8 cellular contexts compared by ENCODE assay signal in genomic region chr12:53451661-53452158, GRCh38. TPM values are rescaled to one million over a fixed set of nuclear protein-coding genes. Genes with fewer than 3 reads are reported as not detected.
DNase-seq lines count a peak whose midpoint lies in the region; TF ChIP-seq lines count a peak whose summit lies in the region.

PCBP2 (plus strand) TSS chr12:53452102; CDS start chr12:53454801, 2,699 bp downstream.

- TF ChIP-seq POLR2A in testis (IDR thresholded peaks at IDR 0.05) = no peak

- intact Hi-C loops in testis (cut with DNase I; ENCODE audit: low total_unique reads) = loop anchor here (10.0 kb wide), 1 partner anchor 53 kb away; the partner anchor contains the start of genes NPFF and TARBP2

- H3K27me3 ChIP-seq in GM06990 (replicated peaks; ENCODE audit: control insufficient read depth, insufficient read depth, low read length) = no peaks in the 10 kb centered on the region
- H3K27me3 ChIP-seq in testis = no peaks in the 10 kb centered on the region

- DNase-seq in GM06990 (ENCODE audit: extremely low read depth, insufficient read length) = peak; percentile 99
- DNase-seq in HFF-Myc (ENCODE audit: extremely low read depth, low read depth) = peak; percentile 98
- DNase-seq in NAMALWA (ENCODE audit: low spot score) = peak; percentile 99
- DNase-seq in SK-N-MC (ENCODE audit: low read depth, low spot score) = peak; percentile 98
- peak; percentile 98 for DNase-seq in activated naive CD4-positive, alpha-beta T cell treated with anti-CD3 and anti-CD28 coated beads, Interleukin-2, amount 50 U/mL, for 16 hours
- peak; percentile 98 for DNase-seq in germinal center (ENCODE audit: low spot score)
- DNase-seq in occipital lobe (lab: John Stamatoyannopoulos, UW) = peak; percentile 100
- peak; percentile 99 for DNase-seq in testis

- peak within 1 kb of the TSS; percentile 100 for H3K9ac ChIP-seq in SK-N-MC (ENCODE audit: insufficient read length)

- no peaks in the 10 kb centered on the region for H3K9me3 ChIP-seq in SK-N-MC (ENCODE audit: low read depth, low read length)
- H3K9me3 ChIP-seq in testis = no peaks in the 10 kb centered on the region

- H3K36me3 ChIP-seq in GM06990 (ENCODE audit: control insufficient read depth, insufficient read depth, low read length) = peaks cover 17% of the 10 kb centered on the region
- H3K36me3 ChIP-seq in SK-N-MC (ENCODE audit: insufficient read depth, low read length) = peaks cover 41% of the 10 kb centered on the region
- no peaks in the 10 kb centered on the region for H3K36me3 ChIP-seq in testis (ENCODE audit: low read depth, missing control alignments)

- 0 to 1% methylated on average over 24 to 32 of the region's 32 CpGs for WGBS in testis, 2 donors

- H3K4me1 ChIP-seq in testis = peaks cover 19% of the 10 kb centered on the region

- peak; percentile 95 for TF ChIP-seq CTCF in GM06990 (IDR thresholded peaks at IDR 0.05; ENCODE audit: insufficient read depth, low read length, poor library complexity, severe bottlenecking)
- TF ChIP-seq CTCF in HFF-Myc (IDR thresholded peaks at IDR 0.05; ENCODE audit: low read depth, low read length, missing control alignments) = peak; percentile 83
- peak; percentile 82 to 98 (median 97) for TF ChIP-seq CTCF in testis (IDR thresholded peaks at IDR 0.05)

- H3K4me3 ChIP-seq in GM06990 (replicated peaks; ENCODE audit: low read depth, low read length) (peak within 1 kb of the TSS; percentile 90), HFF-Myc (replicated peaks; ENCODE audit: low read depth, low read length) (peak within 1 kb of the TSS; percentile 69), SK-N-MC (peak within 1 kb of the TSS; percentile 99), testis (peak within 1 kb of the TSS; percentile 91 to 95)

- H3K27ac ChIP-seq in SK-N-MC (peak within 1 kb of the TSS; percentile 98), testis (peak within 1 kb of the TSS; percentile 99)

RNA-seq across cellular contexts. Expression of gene PCBP2, which starts in this region (rescaled TPM):
- 181 TPM for total RNA-seq in occipital lobe
- total RNA-seq in testis = 100 to 1,000 TPM; 553 to 632 TPM
- 1,065 TPM for polyA plus RNA-seq in testis (ENCODE audit: insufficient read depth, low read depth, low replicate concordance)

Comparison
In these comparisons a context has a peak if more than half of its experiments do, and no peak if none do; other contexts are left out.
1. Peak in every context shown above with its lines: DNase-seq, H3K4me3 ChIP-seq and H3K27ac ChIP-seq.